In the genomic region with DNA sequence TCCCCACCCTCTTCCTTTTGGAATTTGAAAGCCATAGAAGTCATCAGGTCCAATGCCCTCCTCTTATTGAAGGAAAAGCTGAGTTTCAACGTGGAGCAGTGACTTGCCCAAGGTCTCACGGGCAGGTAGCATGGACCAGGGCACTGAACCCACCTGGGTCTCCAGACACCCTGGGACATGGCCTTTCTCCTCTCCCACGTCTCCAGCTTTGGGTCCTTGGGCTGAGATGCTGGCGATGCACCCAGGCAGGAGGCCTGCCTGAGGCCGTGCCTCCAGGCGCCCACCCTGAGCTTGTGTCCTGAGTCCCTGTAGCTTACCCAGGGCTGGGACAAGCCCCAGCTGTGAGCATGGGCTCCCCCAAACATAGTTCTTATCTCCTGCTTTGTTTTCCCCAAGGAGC, we compare ENCODE assay signal across 14 cellular contexts. TPM values are rescaled to one million over a fixed set of nuclear protein-coding genes. Genes with fewer than 3 reads are reported as not detected.
A peak's percentile ranks its signal among the peaks of the same experiment; 100 is the strongest.
DNase-seq lines count a peak whose midpoint lies in the region; ATAC-seq, FAIRE-seq and TF ChIP-seq lines count a peak whose summit lies in the region.
"Had no signal": no experiment of that assay in that cellular context is flagged by ENCODE, and none has a peak within 500 bp of the region (broad histone marks: within the 10 kb centered on the region; RNA-seq: fewer than 3 reads in every experiment).

No MANE protein-coding gene starts in this region.

- H3K4me2 ChIP-seq in astrocyte (ENCODE audit: low read length) = peak overlapping the region; percentile 17

- H3K4me1 ChIP-seq in astrocyte (ENCODE audit: insufficient read depth, low read length) (peaks cover 52% of the 10 kb centered on the region), uterus (peaks cover 9 to 12% of the 10 kb centered on the region in 2 donors)

- no peak overlapping the region for H3K4me3 Mint-ChIP-seq in natural killer cell
- no peak overlapping the region for H3K4me3 Mint-ChIP-seq in natural killer cell treated with Interleukin-12 subunit alpha and Interleukin-12 subunit beta and Interleukin-15 and Interleukin-18, amount 100 ng/mL, for 72 hours
- H3K4me3 Mint-ChIP-seq in astrocyte (ENCODE audit: unreplicated experiment) = no peak overlapping the region
- H3K4me3 Mint-ChIP-seq in nephron progenitor cell = peak overlapping the region; percentile 28
- no peak overlapping the region for H3K4me3 Mint-ChIP-seq in CD14-positive monocyte

- ATAC-seq in natural killer cell (no peak), HG02852 (IDR thresholded peaks at IDR 0.05; ENCODE audit: unreplicated experiment) (no peak)
- no peak for ATAC-seq in natural killer cell treated with Interleukin-12 subunit alpha and Interleukin-12 subunit beta and Interleukin-15 and Interleukin-18, amount 100 ng/mL, for 72 hours
- ATAC-seq: Right ventricle myocardium inferior had no signal

- H3K27ac ChIP-seq in astrocyte (ENCODE audit: low read depth, low read length) (peak overlapping the region; percentile 31), uterus (peak overlapping the region; percentile 87 to 93)
- H3K27ac ChIP-seq: cardiac muscle cell had no signal

- H3K27me3 ChIP-seq in astrocyte (ENCODE audit: insufficient read depth, low read length) = no peaks in the 10 kb centered on the region
- no peaks in the 10 kb centered on the region for H3K27me3 ChIP-seq in uterus
- H3K27me3 ChIP-seq: cardiac muscle cell had no signal

- DNase-seq in natural killer cell = no peak
- DNase-seq in natural killer cell treated with Interleukin-12 subunit alpha and Interleukin-12 subunit beta and Interleukin-15 and Interleukin-18, amount 100 ng/mL, for 72 hours (ENCODE audit: low spot score) = no peak
- no peak for DNase-seq in astrocyte (ENCODE audit: low read depth)
- DNase-seq in nephron progenitor cell = no peak
- DNase-seq in uterus = no peak
- no peak for DNase-seq in stimulated activated CD4-positive, alpha-beta T cell treated with anti-CD3 and anti-CD28 coated beads, Interleukin-4, amount 100 ng/mL, for 1 hour
- no peak for DNase-seq in CD14-positive monocyte (ENCODE audit: low spot score)
- DNase-seq: NCI-H1694 treated with DMSO at 0.1 percent for 48 hours; NCI-H526 treated with DMSO at 0.1 percent for 48 hours; occipital lobe; stimulated activated CD4-positive, alpha-beta T cell treated with anti-CD3 and anti-CD28 coated beads, Interleukin-12 subunit alpha, Interleukin-12 subunit beta, amount 100 ng/mL, for 4 hours had no signal

- H3K4me3 ChIP-seq in astrocyte (ENCODE audit: insufficient read depth, low read depth, low read length) (no peak overlapping the region), uterus (no peak overlapping the region)
- H3K4me3 ChIP-seq: cardiac muscle cell had no signal

- TF ChIP-seq CTCF in natural killer cell (IDR thresholded peaks at IDR 0.05) = no peak
- TF ChIP-seq CTCF in astrocyte (IDR thresholded peaks at IDR 0.05; ENCODE audit: insufficient read depth, low read depth, low read length) = no peak
- TF ChIP-seq CTCF in nephron progenitor cell (IDR thresholded peaks at IDR 0.05) = no peak
- no peak for TF ChIP-seq CTCF in uterus (IDR thresholded peaks at IDR 0.05)
- no peak for TF ChIP-seq CTCF in CD14-positive monocyte (IDR thresholded peaks at IDR 0.05)

- H3K27ac Mint-ChIP-seq in natural killer cell (peak overlapping the region; percentile 59 to 68), astrocyte (ENCODE audit: unreplicated experiment) (no peak overlapping the region), nephron progenitor cell (peak overlapping the region; percentile 75), CD14-positive monocyte (no peak overlapping the region)
- H3K27ac Mint-ChIP-seq in natural killer cell treated with Interleukin-12 subunit alpha and Interleukin-12 subunit beta and Interleukin-15 and Interleukin-18, amount 100 ng/mL, for 72 hours = no peak overlapping the region

- H3K36me3 Mint-ChIP-seq in natural killer cell (no peaks in the 10 kb centered on the region), astrocyte (ENCODE audit: low read depth, unreplicated experiment) (peaks cover 5% of the 10 kb centered on the region), nephron progenitor cell (ENCODE audit: low read depth) (no peaks in the 10 kb centered on the region), CD14-positive monocyte (peaks cover 37 to 68% of the 10 kb centered on the region in 2 donors)
- no peaks in the 10 kb centered on the region for H3K36me3 Mint-ChIP-seq in natural killer cell treated with Interleukin-12 subunit alpha and Interleukin-12 subunit beta and Interleukin-15 and Interleukin-18, amount 100 ng/mL, for 72 hours

- no peaks in the 10 kb centered on the region for H3K36me3 ChIP-seq in astrocyte (ENCODE audit: insufficient read depth, low read length)
- no peaks in the 10 kb centered on the region for H3K36me3 ChIP-seq in uterus
- H3K36me3 ChIP-seq: cardiac muscle cell had no signal

- H3K4me1 Mint-ChIP-seq in natural killer cell (peaks cover 28 to 66% of the 10 kb centered on the region in 2 donors), astrocyte (ENCODE audit: low read depth, unreplicated experiment) (peaks cover 40% of the 10 kb centered on the region), nephron progenitor cell (peaks cover 86% of the 10 kb centered on the region), CD14-positive monocyte (peaks cover 33% of the 10 kb centered on the region)
- peaks cover 20 to 30% of the 10 kb centered on the region in 2 donors for H3K4me1 Mint-ChIP-seq in natural killer cell treated with Interleukin-12 subunit alpha and Interleukin-12 subunit beta and Interleukin-15 and Interleukin-18, amount 100 ng/mL, for 72 hours (ENCODE audit: low read depth in 2 of 2)

- no peaks in the 10 kb centered on the region for H3K79me2 ChIP-seq in astrocyte (ENCODE audit: insufficient read depth, low read length)

- H3K27me3 Mint-ChIP-seq in natural killer cell (ENCODE audit: low read depth in 2 of 2) (no peaks in the 10 kb centered on the region), astrocyte (ENCODE audit: low read depth, unreplicated experiment) (peaks cover 2% of the 10 kb centered on the region), nephron progenitor cell (ENCODE audit: low read depth, poor library complexity) (no peaks in the 10 kb centered on the region), CD14-positive monocyte (ENCODE audit: low read depth in 3 of 3) (peaks cover 0 to 1% (median 1%) of the 10 kb centered on the region in 3 donors)
- no peaks in the 10 kb centered on the region for H3K27me3 Mint-ChIP-seq in natural killer cell treated with Interleukin-12 subunit alpha and Interleukin-12 subunit beta and Interleukin-15 and Interleukin-18, amount 100 ng/mL, for 72 hours

- intact Hi-C loops in natural killer cell (cut with micrococcal nuclease) (no loop called here), uterus (cut with DNase I; ENCODE audit: low total_unique reads) (no loop called here), CD14-positive monocyte (cut with micrococcal nuclease) (no loop called here)

- no peak for TF ChIP-seq POLR2A in uterus (IDR thresholded peaks at IDR 0.05)

- H4K20me1 ChIP-seq in astrocyte (ENCODE audit: insufficient read depth, low read length) = no peaks in the 10 kb centered on the region

- H3K9me3 Mint-ChIP-seq in natural killer cell = no peaks in the 10 kb centered on the region
- no peaks in the 10 kb centered on the region for H3K9me3 Mint-ChIP-seq in natural killer cell treated with Interleukin-12 subunit alpha and Interleukin-12 subunit beta and Interleukin-15 and Interleukin-18, amount 100 ng/mL, for 72 hours
- H3K9me3 Mint-ChIP-seq in astrocyte (ENCODE audit: unreplicated experiment) = peaks cover 2% of the 10 kb centered on the region
- no peaks in the 10 kb centered on the region for H3K9me3 Mint-ChIP-seq in nephron progenitor cell
- no peaks in the 10 kb centered on the region for H3K9me3 Mint-ChIP-seq in CD14-positive monocyte

- H3K9me3 ChIP-seq in astrocyte (ENCODE audit: insufficient read depth, low read depth, low read length) (no peaks in the 10 kb centered on the region), uterus (no peaks in the 10 kb centered on the region)

- no peak for FAIRE-seq in astrocyte (lab: Jason Lieb, UNC)

- H2AFZ ChIP-seq in astrocyte (ENCODE audit: low read depth, low read length) = no peak overlapping the region

- peak overlapping the region; percentile 32 for H3K9ac ChIP-seq in astrocyte (ENCODE audit: low read length)

RNA-seq across cellular contexts. Expression of gene LDLRAP1, which starts 21.4 kb away (rescaled TPM):
- total RNA-seq in natural killer cell (10 to 100 TPM; 25.2 to 34.0 (median 27.4) TPM), astrocyte (7.9 and 8.0 TPM in 2 replicates), uterus (10 to 100 TPM in 1 of 4 donors, 1 to 10 TPM in 3; 1.2 to 26.6 (median 7.7) TPM)
- total RNA-seq in natural killer cell treated with Interleukin-12 subunit alpha and Interleukin-12 subunit beta and Interleukin-15 and Interleukin-18, amount 100 ng/mL, for 72 hours = 1 to 10 TPM; 2.4 to 4.1 TPM
- polyA plus RNA-seq in CD14-positive monocyte = 10 to 100 TPM; 14.6 to 18.5 TPM

RNA-seq across cellular contexts. Expression of gene MAN1C1, which starts 51.8 kb away (rescaled TPM):
- total RNA-seq in natural killer cell = 1 to 10 TPM; 3.6 to 7.5 (median 7.1) TPM
- total RNA-seq in natural killer cell treated with Interleukin-12 subunit alpha and Interleukin-12 subunit beta and Interleukin-15 and Interleukin-18, amount 100 ng/mL, for 72 hours = 1 to 10 TPM in 1 of 2 donors, under 1 TPM in 1; 0.88 to 2.5 TPM
- total RNA-seq in astrocyte = 0.86 and 1.6 TPM in 2 replicates
- total RNA-seq in uterus = 10 to 100 TPM in 1 of 4 donors, 1 to 10 TPM in 3; 5.0 to 31.1 (median 7.9) TPM
- polyA plus RNA-seq in CD14-positive monocyte = 1 to 10 TPM; 1.2 to 1.7 TPM

Comparison
In these comparisons a context has a peak if more than half of its experiments do, and no peak if none do; other contexts are left out.
1. H3K27ac Mint-ChIP-seq: peak in natural killer cell (2 of 2) and nephron progenitor cell (single experiment); none in natural killer cell treated with Interleukin-12 subunit alpha and Interleukin-12 subunit beta and Interleukin-15 and Interleukin-18, amount 100 ng/mL, for 72 hours (0 of 2), astrocyte (single experiment) and CD14-positive monocyte (0 of 7).